8 cellular contexts compared by ENCODE assay signal in genomic region chr10:87436104-87436503, GRCh38.
DNase-seq lines count a peak whose midpoint lies in the region; ATAC-seq, FAIRE-seq and TF ChIP-seq lines count a peak whose summit lies in the region.
"Not testable (repeated sequence)": the region's sequence is repeated elsewhere in the genome, so short reads cannot be mapped to it uniquely, and the experiment has no call there.

No MANE protein-coding gene starts in this region.

- H3K27me3 Mint-ChIP-seq in activated T-cell treated with anti-CD3 and anti-CD28 coated beads, Interleukin-2, amount 50 U/mL, for 4 hours (ENCODE audit: low read depth); naive thymus-derived CD4-positive, alpha-beta T cell; stimulated activated naive CD8-positive, alpha-beta T cell treated with anti-CD3 and anti-CD28 coated beads, Interleukin-15, amount 100 ng/mL, for 72 hours: not testable (repeated sequence)

- POLR2A ChIA-PET in naive thymus-derived CD4-positive, alpha-beta T cell (lab: Charles Lee): not testable (repeated sequence)

- not testable (repeated sequence) for H3K27me3 ChIP-seq in MG63; foreskin keratinocyte; naive thymus-derived CD4-positive, alpha-beta T cell (ENCODE audit: control insufficient read depth in 2 of 2, insufficient read depth in 2 of 2, low read length in 2 of 2)

- H3K36me3 Mint-ChIP-seq in activated T-cell treated with anti-CD3 and anti-CD28 coated beads, Interleukin-2, amount 50 U/mL, for 4 hours (ENCODE audit: insufficient read depth); naive thymus-derived CD4-positive, alpha-beta T cell: not testable (repeated sequence)

- CTCF ChIA-PET in naive thymus-derived CD4-positive, alpha-beta T cell (lab: Charles Lee): not testable (repeated sequence)

- not testable (repeated sequence) for H3K4me3 ChIP-seq in MG63; naive thymus-derived CD4-positive, alpha-beta T cell (ENCODE audit: low read length)

- DNase-seq in GM12891 (ENCODE audit: insufficient read length, low spot score); activated T-cell treated with anti-CD3 and anti-CD28 coated beads, Interleukin-2, amount 50 U/mL, for 4 hours; foreskin keratinocyte: not testable (repeated sequence)
- peak; percentile 53 for DNase-seq in MG63
- DNase-seq in naive thymus-derived CD4-positive, alpha-beta T cell: peak in 5 of 9 donors; percentile 2 to 25 (median 7)
- DNase-seq in stimulated activated naive CD8-positive, alpha-beta T cell treated with anti-CD3 and anti-CD28 coated beads, Interleukin-15, amount 100 ng/mL, for 72 hours: peak; percentile 1 to 11

- H3K4me1 Mint-ChIP-seq in activated T-cell treated with anti-CD3 and anti-CD28 coated beads, Interleukin-2, amount 50 U/mL, for 4 hours (ENCODE audit: low read depth); naive thymus-derived CD4-positive, alpha-beta T cell; stimulated activated naive CD8-positive, alpha-beta T cell treated with anti-CD3 and anti-CD28 coated beads, Interleukin-15, amount 100 ng/mL, for 72 hours: not testable (repeated sequence)

- not testable (repeated sequence) for H3K27ac Mint-ChIP-seq in naive thymus-derived CD4-positive, alpha-beta T cell; stimulated activated naive CD8-positive, alpha-beta T cell treated with anti-CD3 and anti-CD28 coated beads, Interleukin-15, amount 100 ng/mL, for 72 hours

- peak; percentile 75 for ATAC-seq in GM21423 (IDR thresholded peaks at IDR 0.05; ENCODE audit: unreplicated experiment)
- ATAC-seq in HG02943 (IDR thresholded peaks at IDR 0.05; ENCODE audit: low read depth, unreplicated experiment): peak; percentile 55
- ATAC-seq in activated T-cell treated with anti-CD3 and anti-CD28 coated beads, Interleukin-2, amount 50 U/mL, for 4 hours: peak; percentile 91 to 92
- peak; percentile 79 for ATAC-seq in foreskin keratinocyte
- peak; percentile 93 for ATAC-seq in naive thymus-derived CD4-positive, alpha-beta T cell
- peak; percentile 91 for ATAC-seq in stimulated activated naive CD8-positive, alpha-beta T cell treated with anti-CD3 and anti-CD28 coated beads, Interleukin-15, amount 100 ng/mL, for 72 hours

- not testable (repeated sequence) for H3K9me3 ChIP-seq in MG63; naive thymus-derived CD4-positive, alpha-beta T cell (ENCODE audit: control insufficient read depth in 2 of 3, low read length in 3 of 3)

- not testable (repeated sequence) for H3K4me1 ChIP-seq in foreskin keratinocyte; naive thymus-derived CD4-positive, alpha-beta T cell (ENCODE audit: control insufficient read depth in 2 of 2, insufficient read depth in 2 of 2, low read length in 2 of 2)

- TF ChIP-seq POLR2A in GM12891 (IDR thresholded peaks at IDR 0.05; ENCODE audit: low read depth, low read length): not testable (repeated sequence)

- peak; percentile 76 for FAIRE-seq in GM12891 (lab: Jason Lieb, UNC)

- TF ChIP-seq CTCF in foreskin keratinocyte (conservative IDR thresholded peaks at IDR 0.05): not testable (repeated sequence)

- H3K4me3 Mint-ChIP-seq in activated T-cell treated with anti-CD3 and anti-CD28 coated beads, Interleukin-2, amount 50 U/mL, for 4 hours; naive thymus-derived CD4-positive, alpha-beta T cell; stimulated activated naive CD8-positive, alpha-beta T cell treated with anti-CD3 and anti-CD28 coated beads, Interleukin-15, amount 100 ng/mL, for 72 hours: not testable (repeated sequence)

- intact Hi-C loops in naive thymus-derived CD4-positive, alpha-beta T cell (cut with micrococcal nuclease): not testable (repeated sequence)

- H3K27ac ChIP-seq in foreskin keratinocyte; naive thymus-derived CD4-positive, alpha-beta T cell (ENCODE audit: low read depth, low read length): not testable (repeated sequence)

- H3K36me3 ChIP-seq in MG63; naive thymus-derived CD4-positive, alpha-beta T cell (ENCODE audit: control insufficient read depth in 2 of 3, insufficient read depth in 3 of 3, low read length in 3 of 3): not testable (repeated sequence)

- H3K9me3 Mint-ChIP-seq in activated T-cell treated with anti-CD3 and anti-CD28 coated beads, Interleukin-2, amount 50 U/mL, for 4 hours; naive thymus-derived CD4-positive, alpha-beta T cell; stimulated activated naive CD8-positive, alpha-beta T cell treated with anti-CD3 and anti-CD28 coated beads, Interleukin-15, amount 100 ng/mL, for 72 hours: not testable (repeated sequence)
